In genomic region chrX:52261125-52261462, GRCh38 we compare ENCODE assay signal across 1 cellular context.
TF ChIP-seq lines count a peak whose summit lies in the region.

No MANE protein-coding gene starts in this region.

TF ChIP-seq in WTC11, 78 proteins besides CTCF, POLR2A, EP300 and RAD21 (continued from another document):
- TF ChIP-seq PREB (CRISPR knock-in tag; IDR thresholded peaks at IDR 0.05; ENCODE audit: borderline replicate concordance) (no peak), EMX1 (CRISPR knock-in tag; IDR thresholded peaks at IDR 0.05) (no peak), ATF2 (CRISPR knock-in tag; IDR thresholded peaks at IDR 0.05; ENCODE audit: borderline replicate concordance, low read depth) (no peak), FOXP1 (CRISPR knock-in tag; IDR thresholded peaks at IDR 0.05; ENCODE audit: borderline replicate concordance) (no peak)
